Comparison of ENCODE assay signal across 3 cellular contexts in genomic region chr15:41235228-41235627, GRCh38. TPM values are rescaled to one million over a fixed set of nuclear protein-coding genes. Genes with fewer than 3 reads are reported as not detected.
"Had no signal": no experiment of that assay in that cellular context is flagged by ENCODE, and none has a peak within 500 bp of the region (broad histone marks: within the 10 kb centered on the region; RNA-seq: fewer than 3 reads in every experiment).

No MANE protein-coding gene starts in this region.

RNA-seq across cellular contexts. Expression of gene EXD1, which starts 4.7 kb away (rescaled TPM):
- total RNA-seq: LHCN-M2, M059J, NCI-H460 had no signal
